In genomic region chr6:26613717-26614683, GRCh38 we compare ENCODE assay signal across 8 cellular contexts. TPM values are rescaled to one million over a fixed set of nuclear protein-coding genes. Genes with fewer than 3 reads are reported as not detected.
DNase-seq lines count a peak whose midpoint lies in the region; ATAC-seq, FAIRE-seq and TF ChIP-seq lines count a peak whose summit lies in the region.

No MANE protein-coding gene starts in this region.

- H3K4me3 ChIP-seq in heart left ventricle = peak overlapping the region; percentile 10 to 53 (median 44)

- intact Hi-C loops in Calu3 (cut with micrococcal nuclease; ENCODE audit: unreplicated experiment) (no loop called here), heart left ventricle (cut with DNase I) (loop anchor here in 1 of 10 donors (10.0 kb wide), 1 partner anchor 1451 kb away; no protein-coding TSS in a partner anchor), sciatic nerve (cut with DNase I) (no loop called here)

- H3K9me3 ChIP-seq in heart left ventricle = peaks cover 0 to 14% (median 0%) of the 10 kb centered on the region in 12 donors

- WGBS in heart left ventricle, 4 donors = 1 to 2% (median 1%) methylated on average over 42 to 66 of the region's 66 CpGs

- H3K36me3 ChIP-seq in heart left ventricle = no peaks in the 10 kb centered on the region

- no TSS peak for BruUV-seq in Calu3 (replicated peaks; lab: Mats Ljungman, UMichigan)

- H3K27me3 Mint-ChIP-seq in Calu3 (ENCODE audit: unreplicated experiment) = peaks cover 46% of the 10 kb centered on the region
- peaks cover 61% of the 10 kb centered on the region for H3K27me3 Mint-ChIP-seq in osteocyte (ENCODE audit: unreplicated experiment)

- CTCF ChIA-PET in Calu3 (lab: Charles Lee) = no interaction called here

- H3K9me3 Mint-ChIP-seq in Calu3 (ENCODE audit: low read depth, unreplicated experiment) (no peaks in the 10 kb centered on the region), osteocyte (ENCODE audit: unreplicated experiment) (no peaks in the 10 kb centered on the region)

- no peak for ATAC-seq in heart left ventricle
- ATAC-seq in GM18511 (IDR thresholded peaks at IDR 0.05; ENCODE audit: unreplicated experiment) = no peak
- ATAC-seq in sciatic nerve = no peak

- no peak for FAIRE-seq in H54 (lab: Jason Lieb, UNC)

- H3K4me1 Mint-ChIP-seq in Calu3 (ENCODE audit: low read depth, unreplicated experiment) = peaks cover 8% of the 10 kb centered on the region
- peaks cover 16% of the 10 kb centered on the region for H3K4me1 Mint-ChIP-seq in osteocyte (ENCODE audit: unreplicated experiment)

- H3K27me3 ChIP-seq in heart left ventricle = peaks cover 11 to 59% (median 37%) of the 10 kb centered on the region in 9 donors

- H3K4me1 ChIP-seq in heart left ventricle = peaks cover 0 to 15% (median 11%) of the 10 kb centered on the region in 12 donors

- DNase-seq in Calu3 (no peak), heart left ventricle (peak in 1 of 5 donors; percentile 37), osteocyte (ENCODE audit: extremely low spot score, unreplicated experiment) (no peak), H54 (ENCODE audit: insufficient read length, low spot score) (no peak), sciatic nerve (ENCODE audit: low spot score) (no peak)
- peak; percentile 24 for DNase-seq in activated CD8-positive, alpha-beta memory T cell treated with anti-CD3 and anti-CD28 coated beads, Interleukin-2, amount 50 U/mL, for 4 hours
- DNase-seq in stimulated activated CD4-positive, alpha-beta T cell treated with anti-CD3 and anti-CD28 coated beads, Interleukin-4, amount 100 ng/mL, for 24 hours = no peak

- TF ChIP-seq POLR2A in heart left ventricle (IDR thresholded peaks at IDR 0.05) = no peak
- TF ChIP-seq POLR2A in H54 (IDR thresholded peaks at IDR 0.05; ENCODE audit: low read depth, low read length) = no peak

- peaks cover 7% of the 10 kb centered on the region for H3K36me3 Mint-ChIP-seq in Calu3 (ENCODE audit: insufficient read depth, unreplicated experiment)
- no peaks in the 10 kb centered on the region for H3K36me3 Mint-ChIP-seq in osteocyte (ENCODE audit: unreplicated experiment)

- H3K27ac Mint-ChIP-seq in Calu3 (ENCODE audit: unreplicated experiment) = peak overlapping the region; percentile 40
- no peak overlapping the region for H3K27ac Mint-ChIP-seq in osteocyte (ENCODE audit: unreplicated experiment)

- no peak overlapping the region for H3K27ac ChIP-seq in heart left ventricle

- TF ChIP-seq CTCF in Calu3 (IDR thresholded peaks at IDR 0.05; ENCODE audit: unreplicated experiment) (no peak), heart left ventricle (IDR thresholded peaks at IDR 0.05) (no peak), osteocyte (IDR thresholded peaks at IDR 0.05) (no peak)

- H3K4me3 Mint-ChIP-seq in Calu3 (ENCODE audit: low read depth, unreplicated experiment) (peak overlapping the region; percentile 74), osteocyte (ENCODE audit: unreplicated experiment) (peak overlapping the region; percentile 73)

RNA-seq across cellular contexts. Expression of gene ABT1, which starts 17.2 kb away (rescaled TPM):
- total RNA-seq in Calu3 (2022) (18.8 and 20.9 TPM in 2 replicates), heart left ventricle (10 to 100 TPM in 2 of 9 donors, 1 to 10 TPM in 7; 7.2 to 10.8 (median 8.2) TPM), osteocyte (13.1 and 13.9 TPM in 2 replicates), sciatic nerve (10.3 TPM)
- polyA plus RNA-seq in heart left ventricle = 10 to 100 TPM in 1 of 2 donors, 1 to 10 TPM in 1; 7.1 to 12.0 TPM

RNA-seq across cellular contexts. Expression of gene ZNF322, which starts 45.5 kb away (rescaled TPM):
- total RNA-seq in Calu3 (2022) (25.1 and 27.1 TPM in 2 replicates), heart left ventricle (10 to 100 TPM in 6 of 9 donors, 1 to 10 TPM in 3; 7.1 to 17.2 (median 13.4) TPM), osteocyte (30.6 and 33.8 TPM in 2 replicates), sciatic nerve (35.0 TPM)
- 1 to 10 TPM; 4.0 to 7.8 TPM for polyA plus RNA-seq in heart left ventricle
